ENCODE assay signal across 16 cellular contexts in the genomic region with DNA sequence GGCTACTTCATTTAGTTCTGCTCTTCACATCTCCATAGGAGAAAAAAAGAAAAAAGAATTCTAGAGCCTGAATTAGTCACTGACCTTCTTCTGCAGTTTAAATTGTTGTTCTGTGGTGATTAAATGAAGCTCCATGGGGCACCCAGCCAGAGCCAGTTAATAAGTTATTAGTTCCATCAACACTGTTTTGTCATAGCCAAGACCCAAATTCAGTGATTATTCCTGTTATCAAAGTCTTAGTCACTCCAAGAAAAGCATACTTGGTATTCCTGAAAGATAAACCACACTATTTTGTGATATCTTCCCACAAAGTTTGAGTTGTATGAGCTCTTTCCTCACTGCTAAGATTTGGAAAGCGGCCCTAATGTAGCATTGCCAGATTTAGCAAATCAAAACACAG.
DNase-seq lines count a peak whose midpoint lies in the region; ATAC-seq and TF ChIP-seq lines count a peak whose summit lies in the region.
"Had no signal": no experiment of that assay in that cellular context is flagged by ENCODE, and none has a peak within 500 bp of the region (broad histone marks: within the 10 kb centered on the region; RNA-seq: fewer than 3 reads in every experiment).

No MANE protein-coding gene starts in this region.

- ATAC-seq in GM21529 (IDR thresholded peaks at IDR 0.05; ENCODE audit: unreplicated experiment) = no peak
- no peak for ATAC-seq in activated CD8-positive, alpha-beta memory T cell treated with anti-CD3 and anti-CD28 coated beads, Interleukin-2, amount 10 ng/mL, durations not matched to agents 7 days and 5 days
- ATAC-seq in stimulated activated naive CD8-positive, alpha-beta T cell treated with anti-CD3 and anti-CD28 coated beads, Interleukin-15, Interleukin-2, amounts not matched to agents 100 U/mL and 50 U/mL, for 24 hours = no peak
- ATAC-seq: mucosa of descending colon had no signal

- H3K27ac Mint-ChIP-seq in activated CD8-positive, alpha-beta memory T cell treated with anti-CD3 and anti-CD28 coated beads, Interleukin-2, amount 10 ng/mL, durations not matched to agents 7 days and 5 days = no peak overlapping the region
- H3K27ac Mint-ChIP-seq: activated CD4-positive, alpha-beta memory T cell treated with anti-CD3 and anti-CD28 coated beads for 36 hours; CD4-positive, alpha-beta T cell had no signal

- H3K4me3 Mint-ChIP-seq in activated CD8-positive, alpha-beta memory T cell treated with anti-CD3 and anti-CD28 coated beads, Interleukin-2, amount 10 ng/mL, durations not matched to agents 7 days and 5 days = no peak overlapping the region
- H3K4me3 Mint-ChIP-seq: activated CD4-positive, alpha-beta memory T cell treated with anti-CD3 and anti-CD28 coated beads for 36 hours; CD4-positive, alpha-beta T cell had no signal

- no peak for TF ChIP-seq CTCF in fibroblast of mammary gland (conservative IDR thresholded peaks at IDR 0.05; ENCODE audit: control insufficient read depth, insufficient read depth, low read depth, low read length)
- TF ChIP-seq CTCF in GM10248 (IDR thresholded peaks at IDR 0.05; ENCODE audit: control extremely low read depth, extremely low read depth, low read depth, missing control alignments) = no peak

- H3K4me3 ChIP-seq in fibroblast of mammary gland (ENCODE audit: control insufficient read depth, low read depth, low read length) = no peak overlapping the region
- H3K4me3 ChIP-seq: mucosa of descending colon, prostate gland, tibial nerve had no signal

- no peaks in the 10 kb centered on the region for H3K9me3 Mint-ChIP-seq in activated CD8-positive, alpha-beta memory T cell treated with anti-CD3 and anti-CD28 coated beads, Interleukin-2, amount 10 ng/mL, durations not matched to agents 7 days and 5 days (ENCODE audit: low read depth)
- H3K9me3 Mint-ChIP-seq: activated CD4-positive, alpha-beta memory T cell treated with anti-CD3 and anti-CD28 coated beads for 36 hours; CD4-positive, alpha-beta T cell had no signal

- no peaks in the 10 kb centered on the region for H3K27me3 Mint-ChIP-seq in activated CD8-positive, alpha-beta memory T cell treated with anti-CD3 and anti-CD28 coated beads, Interleukin-2, amount 10 ng/mL, durations not matched to agents 7 days and 5 days
- H3K27me3 Mint-ChIP-seq: activated CD4-positive, alpha-beta memory T cell treated with anti-CD3 and anti-CD28 coated beads for 36 hours had no signal

- CTCF ChIA-PET in activated CD8-positive, alpha-beta memory T cell treated with anti-CD3 and anti-CD28 coated beads, Interleukin-2, amount 10 ng/mL, durations not matched to agents 7 days and 5 days (lab: Charles Lee) = no interaction called here
- CTCF ChIA-PET in GM10248 (lab: Yijun Ruan, JAX) = interaction anchor here (2.0 kb wide), 1 partner anchor 21 kb away, joined by 6 read pairs; no protein-coding TSS in a partner anchor

- no peaks in the 10 kb centered on the region for H3K36me3 Mint-ChIP-seq in activated CD8-positive, alpha-beta memory T cell treated with anti-CD3 and anti-CD28 coated beads, Interleukin-2, amount 10 ng/mL, durations not matched to agents 7 days and 5 days
- H3K36me3 Mint-ChIP-seq: activated CD4-positive, alpha-beta memory T cell treated with anti-CD3 and anti-CD28 coated beads for 36 hours had no signal

- DNase-seq in EH (ENCODE audit: low read depth) = peak; percentile 98
- peak; percentile 46 for DNase-seq in NCI-H69 (lab: John Stamatoyannopoulos, UW)
- peak; percentile 76 for DNase-seq in fibroblast of mammary gland (ENCODE audit: low read depth)
- peak; percentile 31 for DNase-seq in non-pigmented ciliary epithelial cell (ENCODE audit: low read depth)
- DNase-seq in activated CD8-positive, alpha-beta memory T cell treated with anti-CD3 and anti-CD28 coated beads, Interleukin-2, amount 10 ng/mL, durations not matched to agents 7 days and 5 days = no peak
- DNase-seq in GM10248 (ENCODE audit: extremely low spot score) = no peak
- DNase-seq in stimulated activated naive CD8-positive, alpha-beta T cell treated with anti-CD3 and anti-CD28 coated beads, Interleukin-15, Interleukin-2, amounts not matched to agents 100 U/mL and 50 U/mL, for 24 hours = no peak
- DNase-seq: activated CD4-positive, alpha-beta memory T cell treated with anti-CD3 and anti-CD28 coated beads for 36 hours; CD4-positive, alpha-beta T cell; effector memory CD4-positive, alpha-beta T cell; mucosa of descending colon; NCI-H2107; SIG-M5 had no signal

- POLR2A ChIA-PET in GM10248 (lab: Yijun Ruan, JAX) = no interaction called here

- H3K4me1 Mint-ChIP-seq in activated CD8-positive, alpha-beta memory T cell treated with anti-CD3 and anti-CD28 coated beads, Interleukin-2, amount 10 ng/mL, durations not matched to agents 7 days and 5 days = no peaks in the 10 kb centered on the region

Comparison
In these comparisons a context has a peak if more than half of its experiments do, and no peak if none do; other contexts are left out.
1. DNase-seq: peak in EH (single experiment), NCI-H69 (single experiment), fibroblast of mammary gland (single experiment) and non-pigmented ciliary epithelial cell (single experiment); none in activated CD8-positive, alpha-beta memory T cell treated with anti-CD3 and anti-CD28 coated beads, Interleukin-2, amount 10 ng/mL, durations not matched to agents 7 days and 5 days (single experiment), GM10248 (single experiment) and stimulated activated naive CD8-positive, alpha-beta T cell treated with anti-CD3 and anti-CD28 coated beads, Interleukin-15, Interleukin-2, amounts not matched to agents 100 U/mL and 50 U/mL, for 24 hours (single experiment).